ENCODE assay signal across 7 cellular contexts in the genomic region with DNA sequence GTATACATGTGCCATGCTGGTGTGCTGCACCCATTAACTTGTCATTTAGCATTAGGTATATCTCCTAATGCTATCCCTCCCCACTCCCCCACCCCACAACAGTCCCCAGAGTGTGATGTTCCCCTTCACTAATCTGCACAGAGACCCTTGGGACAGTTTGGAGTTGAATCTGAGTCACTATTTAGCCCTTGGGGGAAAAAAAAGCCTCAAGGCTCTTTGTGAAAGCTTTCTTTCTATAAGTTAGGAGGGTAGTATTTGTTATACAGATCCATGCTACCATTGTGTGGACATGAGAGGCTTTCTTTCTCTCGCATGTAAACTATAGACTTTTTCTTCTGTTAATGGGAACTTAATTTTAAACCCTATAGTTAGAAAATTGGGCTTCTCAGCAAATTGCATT. TPM values are rescaled to one million over a fixed set of nuclear protein-coding genes. Genes with fewer than 3 reads are reported as not detected.
A peak's percentile ranks its signal among the peaks of the same experiment; 100 is the strongest.
DNase-seq lines count a peak whose midpoint lies in the region; ATAC-seq and TF ChIP-seq lines count a peak whose summit lies in the region.
"Not testable (repeated sequence)": the region's sequence is repeated elsewhere in the genome, so short reads cannot be mapped to it uniquely, and the experiment has no call there.

No MANE protein-coding gene starts in this region.

- DNase-seq in COLO829 (ENCODE audit: low spot score) (peak; percentile 5), NCI-H1436 (lab: John Stamatoyannopoulos, UW) (peak; percentile 87), NCI-H69 (lab: John Stamatoyannopoulos, UW) (peak; percentile 57)
- not testable (repeated sequence) for DNase-seq in WTC11 (ENCODE audit: low spot score); stimulated activated naive B cell treated with anti-CD40 and anti-IgM and Interleukin-4, amounts not matched to agents 10 μg/mL and 1 μg/mL and 100 μg/mL, for 72 hours

- not testable (repeated sequence) for H3K4me3 Mint-ChIP-seq in WTC11; stimulated activated naive B cell treated with anti-CD40 and anti-IgM and Interleukin-4, amounts not matched to agents 10 μg/mL and 1 μg/mL and 100 μg/mL, for 72 hours

- peaks cover 10% of the 10 kb centered on the region for H3K4me1 Mint-ChIP-seq in WTC11
- H3K4me1 Mint-ChIP-seq in stimulated activated naive B cell treated with anti-CD40 and anti-IgM and Interleukin-4, amounts not matched to agents 10 μg/mL and 1 μg/mL and 100 μg/mL, for 72 hours, result not testable (repeated sequence)

- ATAC-seq in GM18907 (IDR thresholded peaks at IDR 0.05; ENCODE audit: unreplicated experiment) (peak; percentile 58), HG03432 (IDR thresholded peaks at IDR 0.05; ENCODE audit: unreplicated experiment) (peak; percentile 47), WTC11 (peak; percentile 39; the same call in 1 of the 2 replicates)
- ATAC-seq in stimulated activated naive B cell treated with anti-CD40 and anti-IgM and Interleukin-4, amounts not matched to agents 10 μg/mL and 1 μg/mL and 100 μg/mL, for 72 hours (replicated peaks), result peak; percentile 50 to 76

- CTCF ChIA-PET in WTC11 (lab: Charles Lee), result interaction anchor here (1.3 kb wide), 1 partner anchor 61 kb away, joined by 6 read pairs; no protein-coding TSS in a partner anchor

- POLR2A ChIA-PET in WTC11 (lab: Charles Lee), result not testable (repeated sequence)

- not testable (repeated sequence) for TF ChIP-seq CTCF in WTC11 (IDR thresholded peaks at IDR 0.05)

- H3K36me3 Mint-ChIP-seq in WTC11, result peaks cover 17% of the 10 kb centered on the region
- H3K36me3 Mint-ChIP-seq in stimulated activated naive B cell treated with anti-CD40 and anti-IgM and Interleukin-4, amounts not matched to agents 10 μg/mL and 1 μg/mL and 100 μg/mL, for 72 hours, result peaks cover 5 to 10% of the 10 kb centered on the region in 2 donors

- not testable (repeated sequence) for H3K27ac Mint-ChIP-seq in WTC11; stimulated activated naive B cell treated with anti-CD40 and anti-IgM and Interleukin-4, amounts not matched to agents 10 μg/mL and 1 μg/mL and 100 μg/mL, for 72 hours

- not testable (repeated sequence) for H3K27me3 Mint-ChIP-seq in WTC11 (ENCODE audit: low read depth); stimulated activated naive B cell treated with anti-CD40 and anti-IgM and Interleukin-4, amounts not matched to agents 10 μg/mL and 1 μg/mL and 100 μg/mL, for 72 hours

- H3K9me3 Mint-ChIP-seq in WTC11, result peaks cover 16% of the 10 kb centered on the region
- H3K9me3 Mint-ChIP-seq in stimulated activated naive B cell treated with anti-CD40 and anti-IgM and Interleukin-4, amounts not matched to agents 10 μg/mL and 1 μg/mL and 100 μg/mL, for 72 hours, result not testable (repeated sequence)

RNA-seq across cellular contexts. Expression of gene CCDC171, which starts 40.1 kb away (rescaled TPM):
- total RNA-seq in WTC11 (2021), result 2.8 to 4.1 TPM (median 2.9 TPM) in 3 replicates
